Comparison of ENCODE assay signal across 1 cellular context in genomic region chr22:31943976-31944699, GRCh38.
A peak's percentile ranks its signal among the peaks of the same experiment; 100 is the strongest.
TF ChIP-seq lines count a peak whose summit lies in the region.

Gene YWHAH (plus strand): TSS chr22:31944535. CDS start chr22:31944734, 199 bp downstream.

TF ChIP-seq in HepG2, 621 proteins besides CTCF, POLR2A, EP300 and RAD21 (continued from another document and continues in another):
- TF ChIP-seq HNRNPK (IDR thresholded peaks at IDR 0.05; ENCODE audit: low read depth, low read length, poor library complexity, severe bottlenecking) (no peak), SALL1 (CRISPR knock-in tag; IDR thresholded peaks at IDR 0.05) (peak; percentile 45; the same call in 1 of the 2 replicates), ARID3A (IDR thresholded peaks at IDR 0.05; ENCODE audit: low read depth, low read length) (no peak), JUN (CRISPR knock-in tag; IDR thresholded peaks at IDR 0.05) (no peak), ZNF766 (CRISPR knock-in tag; IDR thresholded peaks at IDR 0.05; ENCODE audit: borderline replicate concordance) (no peak), MYC (CRISPR knock-in tag; IDR thresholded peaks at IDR 0.05; ENCODE audit: borderline replicate concordance) (peak; percentile 91), PRDM4 (CRISPR knock-in tag; IDR thresholded peaks at IDR 0.05; ENCODE audit: borderline replicate concordance) (no peak), NCOA2 (CRISPR knock-in tag; IDR thresholded peaks at IDR 0.05) (0 out of 2 replicates have a peak, but pooled peaks have one; percentile 17), CREB3 (CRISPR knock-in tag; IDR thresholded peaks at IDR 0.05) (no peak), ZSCAN30 (CRISPR knock-in tag; IDR thresholded peaks at IDR 0.05) (no peak), GMEB1 (CRISPR knock-in tag; IDR thresholded peaks at IDR 0.05; ENCODE audit: borderline replicate concordance) (no peak), MAFG (CRISPR knock-in tag; IDR thresholded peaks at IDR 0.05) (no peak), ZNF530 (CRISPR knock-in tag; IDR thresholded peaks at IDR 0.05; ENCODE audit: low read depth) (no peak), ZNF597 (CRISPR knock-in tag; IDR thresholded peaks at IDR 0.05) (no peak), KDM4B (CRISPR knock-in tag; IDR thresholded peaks at IDR 0.05) (0 out of 2 replicates have a peak, but pooled peaks have one; percentile 32), TSC22D2 (CRISPR knock-in tag; IDR thresholded peaks at IDR 0.05; ENCODE audit: borderline replicate concordance) (0 out of 2 replicates have a peak, but pooled peaks have one; percentile 55), PAF1 (CRISPR knock-in tag; IDR thresholded peaks at IDR 0.05) (no peak), CEBPB (IDR thresholded peaks at IDR 0.05; ENCODE audit: borderline replicate concordance, low read depth, low read length) (no peak), KDM5B (CRISPR knock-in tag; IDR thresholded peaks at IDR 0.05; ENCODE audit: borderline replicate concordance) (no peak), POLR2G (IDR thresholded peaks at IDR 0.05; ENCODE audit: low read depth, low read length) (peak; percentile 77), KDM5A (IDR thresholded peaks at IDR 0.05; ENCODE audit: borderline replicate concordance, low read length) (no peak; the same call in 1 of the 2 replicates), MAF1 (CRISPR knock-in tag; IDR thresholded peaks at IDR 0.05; ENCODE audit: borderline replicate concordance) (no peak), TBX2 (CRISPR knock-in tag; IDR thresholded peaks at IDR 0.05; ENCODE audit: borderline replicate concordance) (peak; percentile 57; the same call in 1 of the 2 replicates), ARNT2 (CRISPR knock-in tag; IDR thresholded peaks at IDR 0.05; ENCODE audit: low read depth) (no peak), ZNF704 (CRISPR knock-in tag; IDR thresholded peaks at IDR 0.05; ENCODE audit: borderline replicate concordance) (no peak), SNAI1 (CRISPR knock-in tag; IDR thresholded peaks at IDR 0.05; ENCODE audit: borderline replicate concordance) (no peak), ZBTB42 (CRISPR knock-in tag; IDR thresholded peaks at IDR 0.05) (no peak), ZNF772 (CRISPR knock-in tag; IDR thresholded peaks at IDR 0.05) (no peak), NPAS2 (CRISPR knock-in tag; IDR thresholded peaks at IDR 0.05; ENCODE audit: borderline replicate concordance) (no peak), ZC3H13 (CRISPR knock-in tag; IDR thresholded peaks at IDR 0.05) (0 out of 2 replicates have a peak, but pooled peaks have one; percentile 35), KDM1A (CRISPR knock-in tag; IDR thresholded peaks at IDR 0.05) (no peak), HIVEP1 (CRISPR knock-in tag; IDR thresholded peaks at IDR 0.05) (no peak), ZNF503 (CRISPR knock-in tag; IDR thresholded peaks at IDR 0.05) (no peak), ZNF674 (CRISPR knock-in tag; IDR thresholded peaks at IDR 0.05; ENCODE audit: low read depth) (no peak), ZNF629 (CRISPR knock-in tag; conservative IDR thresholded peaks at IDR 0.05) (0 out of 2 replicates have a peak, but pooled peaks have one; percentile 10), SP1 (IDR thresholded peaks at IDR 0.05) (no peak), SP1 (CRISPR knock-in tag; IDR thresholded peaks at IDR 0.05) (no peak), BRD4 (CRISPR knock-in tag; IDR thresholded peaks at IDR 0.05) (no peak), PHF21A (CRISPR knock-in tag; IDR thresholded peaks at IDR 0.05) (no peak; the same call in 1 of the 2 replicates), ZFP36 (IDR thresholded peaks at IDR 0.05; ENCODE audit: borderline replicate concordance, low read depth, low read length, partially characterized antibody) (no peak), SIX1 (CRISPR knock-in tag; IDR thresholded peaks at IDR 0.05; ENCODE audit: borderline replicate concordance) (no peak), ZBTB10 (CRISPR knock-in tag; IDR thresholded peaks at IDR 0.05; ENCODE audit: borderline replicate concordance) (no peak), ZNF746 (CRISPR knock-in tag; IDR thresholded peaks at IDR 0.05) (peak; percentile 65; the same call in 1 of the 2 replicates), AHDC1 (CRISPR knock-in tag; IDR thresholded peaks at IDR 0.05; ENCODE audit: borderline replicate concordance) (no peak), ZNF75D (CRISPR knock-in tag; IDR thresholded peaks at IDR 0.05; ENCODE audit: borderline replicate concordance) (no peak), ZNF432 (CRISPR knock-in tag; IDR thresholded peaks at IDR 0.05; ENCODE audit: borderline replicate concordance) (no peak)
